8 cellular contexts compared by ENCODE assay signal in genomic region chr9:21802418-21803000, GRCh38. TPM values are rescaled to one million over a fixed set of nuclear protein-coding genes. Genes with fewer than 3 reads are reported as not detected.
DNase-seq lines count a peak whose midpoint lies in the region; ATAC-seq and TF ChIP-seq lines count a peak whose summit lies in the region.

TSS of gene MTAP (plus strand) at chr9:21802636. CDS start at chr9:21802749, 113 bp downstream.

- H3K4me1 Mint-ChIP-seq in GM23338 (peaks cover 32% of the 10 kb centered on the region), osteocyte (ENCODE audit: unreplicated experiment) (peaks cover 34% of the 10 kb centered on the region)

- intact Hi-C loops in head of caudate nucleus (cut with DNase I) (no loop called here), testis (cut with DNase I; ENCODE audit: low total_unique reads) (no loop called here)

- H3K36me3 Mint-ChIP-seq in GM23338 (ENCODE audit: low read depth): peaks cover 40% of the 10 kb centered on the region
- H3K36me3 Mint-ChIP-seq in activated naive CD4-positive, alpha-beta T cell treated with anti-CD3 and anti-CD28 coated beads, Interleukin-2, amount 50 U/mL, for 72 hours: peaks cover 21 to 27% of the 10 kb centered on the region in 2 donors
- no peaks in the 10 kb centered on the region for H3K36me3 Mint-ChIP-seq in osteocyte (ENCODE audit: unreplicated experiment)

- H4K20me1 ChIP-seq in GM23338 (replicated peaks; ENCODE audit: insufficient read depth): peaks cover 34% of the 10 kb centered on the region

- 0% methylated on average over 14 to 31 of the region's 48 CpGs for WGBS in testis, 2 donors

- H3K4me3 ChIP-seq in GM23338 (peak within 1 kb of the TSS; percentile 94), LNCaP clone FGC (ENCODE audit: low read depth, low read length) (peak within 1 kb of the TSS; percentile 71), SJCRH30 (peak within 1 kb of the TSS; percentile 98), testis (peak within 1 kb of the TSS; percentile 62 to 72)

- H3K27ac Mint-ChIP-seq in GM23338 (peak within 1 kb of the TSS; percentile 99), osteocyte (ENCODE audit: unreplicated experiment) (peak within 1 kb of the TSS; percentile 96)
- H3K27ac Mint-ChIP-seq in activated naive CD4-positive, alpha-beta T cell treated with anti-CD3 and anti-CD28 coated beads, Interleukin-2, amount 50 U/mL, for 72 hours: peak within 1 kb of the TSS; percentile 89 to 98

- H3K36me3 ChIP-seq in GM23338 (ENCODE audit: insufficient read depth) (no peaks in the 10 kb centered on the region), SJCRH30 (peaks cover 20% of the 10 kb centered on the region; the same call in 1 of the 2 replicates), testis (ENCODE audit: low read depth, missing control alignments) (no peaks in the 10 kb centered on the region)

- ATAC-seq in GM23338: peak; percentile 96
- peak; percentile 91 to 93 for ATAC-seq in activated naive CD4-positive, alpha-beta T cell treated with anti-CD3 and anti-CD28 coated beads, Interleukin-2, amount 50 U/mL, for 72 hours

- H3K9me3 ChIP-seq in SJCRH30 (replicated peaks) (no peaks in the 10 kb centered on the region), testis (no peaks in the 10 kb centered on the region)

- H3K4me1 ChIP-seq in GM23338 (ENCODE audit: insufficient read depth): peaks cover 21% of the 10 kb centered on the region
- H3K4me1 ChIP-seq in SJCRH30: no peaks in the 10 kb centered on the region
- peaks cover 4% of the 10 kb centered on the region for H3K4me1 ChIP-seq in testis

- DNase-seq in ELF-1 (ENCODE audit: low read depth, low spot score) (peak; percentile 94), GM23338 (ENCODE audit: low spot score) (peak; percentile 97), LNCaP clone FGC (ENCODE audit: low read depth) (peak; percentile 93), SJCRH30 (peak; percentile 93), head of caudate nucleus (peak; percentile 87 to 98 (median 94)), osteocyte (ENCODE audit: extremely low spot score, unreplicated experiment) (peak; percentile 94), testis (peak; percentile 97)
- DNase-seq in activated naive CD4-positive, alpha-beta T cell treated with anti-CD3 and anti-CD28 coated beads, Interleukin-2, amount 50 U/mL, for 72 hours (ENCODE audit: low spot score in 2 of 2): peak; percentile 63 to 85

- H3K9me3 Mint-ChIP-seq in GM23338 (no peaks in the 10 kb centered on the region; the same call in 2 of the 3 replicates), osteocyte (ENCODE audit: unreplicated experiment) (no peaks in the 10 kb centered on the region)
- H3K9me3 Mint-ChIP-seq in activated naive CD4-positive, alpha-beta T cell treated with anti-CD3 and anti-CD28 coated beads, Interleukin-2, amount 50 U/mL, for 72 hours: no peaks in the 10 kb centered on the region

- H2AFZ ChIP-seq in GM23338: peak within 1 kb of the TSS; percentile 58

- TF ChIP-seq CTCF in GM23338 (conservative IDR thresholded peaks at IDR 0.05; ENCODE audit: low read depth in 2 of 2) (no peak), LNCaP clone FGC (IDR thresholded peaks at IDR 0.05; ENCODE audit: control insufficient read depth, extremely low read depth, insufficient read depth) (no peak), osteocyte (IDR thresholded peaks at IDR 0.05) (no peak), testis (IDR thresholded peaks at IDR 0.05) (no peak)

- peaks cover 47% of the 10 kb centered on the region for H3K79me2 ChIP-seq in GM23338 (replicated peaks; ENCODE audit: insufficient read depth)

- no peaks in the 10 kb centered on the region for H3K9me2 ChIP-seq in GM23338 (ENCODE audit: insufficient read depth)

- peak within 1 kb of the TSS; percentile 98 for H3K4me2 ChIP-seq in GM23338

- H3K27ac ChIP-seq in GM23338 (ENCODE audit: low read depth) (peak within 1 kb of the TSS; percentile 93), SJCRH30 (peak within 1 kb of the TSS; percentile 86), testis (peak within 1 kb of the TSS; percentile 74 to 90)

- TF ChIP-seq POLR2A in testis (IDR thresholded peaks at IDR 0.05): peak; percentile 12

- H3K27me3 Mint-ChIP-seq in GM23338 (ENCODE audit: insufficient read depth, low read depth, poor library complexity): peaks cover 23% of the 10 kb centered on the region
- peaks cover 26% of the 10 kb centered on the region for H3K27me3 Mint-ChIP-seq in osteocyte (ENCODE audit: unreplicated experiment)

- H3K27me3 ChIP-seq in GM23338 (ENCODE audit: insufficient read depth) (peaks cover 24% of the 10 kb centered on the region), SJCRH30 (no peaks in the 10 kb centered on the region), testis (no peaks in the 10 kb centered on the region)

- peak within 1 kb of the TSS; percentile 100 for H3K4me3 Mint-ChIP-seq in GM23338
- H3K4me3 Mint-ChIP-seq in osteocyte (ENCODE audit: unreplicated experiment): peak within 1 kb of the TSS; percentile 99

- no peaks in the 10 kb centered on the region for H3F3A ChIP-seq in GM23338 (replicated peaks; ENCODE audit: low read depth)

TF ChIP-seq in GM23338, 12 proteins besides CTCF, POLR2A, EP300 and RAD21 (continues in another document):
- no peak for TF ChIP-seq ZNF114 (CRISPR knock-in tag; IDR thresholded peaks at IDR 0.05)
- no peak for TF ChIP-seq EZH2phosphoT487 (IDR thresholded peaks at IDR 0.05; ENCODE audit: unreplicated experiment)
- TF ChIP-seq, protein P1, sequence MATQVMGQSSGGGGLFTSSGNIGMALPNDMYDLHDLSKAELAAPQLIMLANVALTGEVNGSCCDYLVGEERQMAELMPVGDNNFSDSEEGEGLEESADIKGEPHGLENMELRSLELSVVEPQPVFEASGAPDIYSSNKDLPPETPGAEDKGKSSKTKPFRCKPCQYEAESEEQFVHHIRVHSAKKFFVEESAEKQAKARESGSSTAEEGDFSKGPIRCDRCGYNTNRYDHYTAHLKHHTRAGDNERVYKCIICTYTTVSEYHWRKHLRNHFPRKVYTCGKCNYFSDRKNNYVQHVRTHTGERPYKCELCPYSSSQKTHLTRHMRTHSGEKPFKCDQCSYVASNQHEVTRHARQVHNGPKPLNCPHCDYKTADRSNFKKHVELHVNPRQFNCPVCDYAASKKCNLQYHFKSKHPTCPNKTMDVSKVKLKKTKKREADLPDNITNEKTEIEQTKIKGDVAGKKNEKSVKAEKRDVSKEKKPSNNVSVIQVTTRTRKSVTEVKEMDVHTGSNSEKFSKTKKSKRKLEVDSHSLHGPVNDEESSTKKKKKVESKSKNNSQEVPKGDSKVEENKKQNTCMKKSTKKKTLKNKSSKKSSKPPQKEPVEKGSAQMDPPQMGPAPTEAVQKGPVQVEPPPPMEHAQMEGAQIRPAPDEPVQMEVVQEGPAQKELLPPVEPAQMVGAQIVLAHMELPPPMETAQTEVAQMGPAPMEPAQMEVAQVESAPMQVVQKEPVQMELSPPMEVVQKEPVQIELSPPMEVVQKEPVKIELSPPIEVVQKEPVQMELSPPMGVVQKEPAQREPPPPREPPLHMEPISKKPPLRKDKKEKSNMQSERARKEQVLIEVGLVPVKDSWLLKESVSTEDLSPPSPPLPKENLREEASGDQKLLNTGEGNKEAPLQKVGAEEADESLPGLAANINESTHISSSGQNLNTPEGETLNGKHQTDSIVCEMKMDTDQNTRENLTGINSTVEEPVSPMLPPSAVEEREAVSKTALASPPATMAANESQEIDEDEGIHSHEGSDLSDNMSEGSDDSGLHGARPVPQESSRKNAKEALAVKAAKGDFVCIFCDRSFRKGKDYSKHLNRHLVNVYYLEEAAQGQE (IDR thresholded peaks at IDR 0.05; ENCODE audit: unreplicated experiment): no peak
- no peak for TF ChIP-seq NANOG (IDR thresholded peaks at IDR 0.05; ENCODE audit: borderline replicate concordance)
- peak; percentile 65 for TF ChIP-seq ETS1 (IDR thresholded peaks at IDR 0.05)
- TF ChIP-seq EZH2 (IDR thresholded peaks at IDR 0.05; ENCODE audit: low read depth, unreplicated experiment): no peak

RNA-seq across cellular contexts. Expression of gene MTAP, which starts in this region (rescaled TPM):
- 70.0 and 71.8 TPM in 2 replicates for total RNA-seq in GM23338 (2014; rRNA removed; shearing (Covaris generic))
- polyA plus RNA-seq in GM23338 (2016; fragmentation: Nextera tagmentation; extraction: Ambion mirVana) (51.0 and 61.8 TPM in 2 replicates), testis (ENCODE audit: insufficient read depth, low read depth, low replicate concordance) (18.2 TPM)
- 50.5 and 53.1 TPM in 2 replicates for total RNA-seq in SJCRH30 (2014; rRNA removed; shearing (Covaris generic))
- total RNA-seq in activated naive CD4-positive, alpha-beta T cell treated with anti-CD3 and anti-CD28 coated beads, Interleukin-2, amount 50 U/mL, for 72 hours: 10 to 100 TPM; 50.2 to 56.8 TPM
- total RNA-seq in osteocyte (42.5 and 45.8 TPM in 2 replicates), testis (10 to 100 TPM; 19.3 to 21.2 TPM)

Comparison
In these comparisons a context has a peak if more than half of its experiments do, and no peak if none do; other contexts are left out.
1. Peak in every context shown above with its lines: DNase-seq, ATAC-seq, H3K4me3 ChIP-seq and H3K27ac ChIP-seq.